8 cellular contexts compared by ENCODE assay signal in the genomic region with DNA sequence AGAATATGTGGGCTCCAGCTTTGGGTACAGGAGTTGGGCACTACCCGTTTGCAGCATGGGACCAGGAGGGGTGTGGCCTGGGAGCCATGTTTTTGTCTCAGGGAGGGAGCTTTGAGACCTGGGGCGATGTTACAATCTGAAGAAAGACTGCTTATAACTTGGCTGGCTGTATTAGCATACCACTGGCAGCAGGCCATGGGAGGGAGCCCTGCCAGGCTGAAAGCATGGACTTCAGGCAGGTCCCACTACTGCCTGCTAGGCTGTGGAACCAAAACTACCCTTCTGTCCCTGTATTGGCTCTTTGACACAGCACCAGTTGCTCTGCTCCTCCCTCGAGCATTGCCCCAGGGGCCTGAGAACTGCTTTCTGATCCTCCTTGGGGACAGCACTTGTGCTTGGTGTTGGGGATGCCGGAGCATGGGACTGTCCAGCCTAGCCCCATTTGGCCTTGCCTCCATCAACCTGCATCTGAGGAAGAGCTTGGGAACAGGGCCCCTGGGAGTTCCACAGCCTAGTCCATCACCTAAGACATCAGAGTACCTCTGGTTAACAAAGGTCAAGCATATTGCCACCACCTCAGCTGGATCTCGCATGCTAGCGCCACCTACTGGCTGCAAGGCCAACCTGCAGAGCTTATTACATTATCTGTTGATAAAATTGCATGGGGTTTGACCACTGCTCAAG.
DNase-seq lines count a peak whose midpoint lies in the region; ATAC-seq and TF ChIP-seq lines count a peak whose summit lies in the region.

No MANE protein-coding gene starts in this region.

- no peaks in the 10 kb centered on the region for H3K36me3 ChIP-seq in DND-41 (ENCODE audit: insufficient read depth, low read length)

- no peaks in the 10 kb centered on the region for H3K4me1 Mint-ChIP-seq in activated T-helper 2 cell treated with anti-CD3 and anti-CD28 coated beads, Interferon-gamma antibody, Interleukin-2, Interleukin-4, amounts not matched to agents 10 μg/mL and 5 μg/mL and 100 μg/mL, durations not matched to agents 14 hours and 24 hours and 36 hours (ENCODE audit: low read depth)

- H3K4me1 ChIP-seq in DND-41 (ENCODE audit: insufficient read depth, low read length), result no peaks in the 10 kb centered on the region

- peaks cover 2% of the 10 kb centered on the region for H3K27me3 Mint-ChIP-seq in activated T-helper 2 cell treated with anti-CD3 and anti-CD28 coated beads, Interferon-gamma antibody, Interleukin-2, Interleukin-4, amounts not matched to agents 10 μg/mL and 5 μg/mL and 100 μg/mL, durations not matched to agents 14 hours and 24 hours and 36 hours (ENCODE audit: low read depth)

- no peak overlapping the region for H3K4me2 ChIP-seq in DND-41 (ENCODE audit: insufficient read depth, low read length)

- no peak overlapping the region for H3K27ac ChIP-seq in DND-41 (ENCODE audit: low read length)

- TF ChIP-seq CTCF in DND-41 (IDR thresholded peaks at IDR 0.05; ENCODE audit: borderline replicate concordance, extremely low read depth, low read length, poor library complexity, severe bottlenecking) (peak; percentile 66), NB4 (IDR thresholded peaks at IDR 0.05; ENCODE audit: low read depth, low read length) (peak; percentile 83)

- TF ChIP-seq POLR2A in NB4 (IDR thresholded peaks at IDR 0.05; ENCODE audit: extremely low read depth, insufficient read length), result no peak

- peaks cover 23% of the 10 kb centered on the region for H3K9me3 Mint-ChIP-seq in activated T-helper 2 cell treated with anti-CD3 and anti-CD28 coated beads, Interferon-gamma antibody, Interleukin-2, Interleukin-4, amounts not matched to agents 10 μg/mL and 5 μg/mL and 100 μg/mL, durations not matched to agents 14 hours and 24 hours and 36 hours

- H3K27me3 ChIP-seq in DND-41 (ENCODE audit: insufficient read depth, low read length, poor library complexity), result no peaks in the 10 kb centered on the region

- H3K27ac Mint-ChIP-seq in activated T-helper 2 cell treated with anti-CD3 and anti-CD28 coated beads, Interferon-gamma antibody, Interleukin-2, Interleukin-4, amounts not matched to agents 10 μg/mL and 5 μg/mL and 100 μg/mL, durations not matched to agents 14 hours and 24 hours and 36 hours, result no peak overlapping the region

- peaks cover 17% of the 10 kb centered on the region for H3K9me3 ChIP-seq in DND-41 (ENCODE audit: insufficient read depth, low read length, severe bottlenecking)

- no peak overlapping the region for H3K9ac ChIP-seq in DND-41 (ENCODE audit: low read depth, low read length)

- no peaks in the 10 kb centered on the region for H3K79me2 ChIP-seq in DND-41 (ENCODE audit: insufficient read depth, low read length)

- intact Hi-C loops in activated T-helper 2 cell treated with anti-CD3 and anti-CD28 coated beads, Interferon-gamma antibody, Interleukin-2, Interleukin-4, amounts not matched to agents 10 μg/mL and 5 μg/mL and 100 μg/mL, durations not matched to agents 14 hours and 24 hours and 36 hours (cut with micrococcal nuclease), result loop anchor here (2.0 to 5.0 kb wide), 2 partner anchors 214 to 318 kb away; no protein-coding TSS in a partner anchor

- no peak overlapping the region for H3K4me3 Mint-ChIP-seq in activated T-helper 2 cell treated with anti-CD3 and anti-CD28 coated beads, Interferon-gamma antibody, Interleukin-2, Interleukin-4, amounts not matched to agents 10 μg/mL and 5 μg/mL and 100 μg/mL, durations not matched to agents 14 hours and 24 hours and 36 hours (ENCODE audit: low read depth)

- H3K36me3 Mint-ChIP-seq in activated T-helper 2 cell treated with anti-CD3 and anti-CD28 coated beads, Interferon-gamma antibody, Interleukin-2, Interleukin-4, amounts not matched to agents 10 μg/mL and 5 μg/mL and 100 μg/mL, durations not matched to agents 14 hours and 24 hours and 36 hours (ENCODE audit: low read depth), result no peaks in the 10 kb centered on the region

- ATAC-seq in DND-41 (ENCODE audit: insufficient read depth, low read depth) (no peak), GM21423 (IDR thresholded peaks at IDR 0.05; ENCODE audit: unreplicated experiment) (peak; percentile 65), GM18909 (IDR thresholded peaks at IDR 0.05; ENCODE audit: poor library complexity, unreplicated experiment) (no peak)
- no peak for ATAC-seq in stimulated activated naive CD8-positive, alpha-beta T cell treated with anti-CD3 and anti-CD28 coated beads, Interleukin-15, Interleukin-2, amounts not matched to agents 100 U/mL and 50 U/mL, for 24 hours

- H3K4me3 ChIP-seq in DND-41 (ENCODE audit: low read depth in 1 of 2, low read length in 2 of 2) (no peak overlapping the region), NB4 (ENCODE audit: low read depth, low read length) (no peak overlapping the region)

- H4K20me1 ChIP-seq in DND-41 (ENCODE audit: insufficient read depth, low read length), result no peaks in the 10 kb centered on the region

- no peak for DNase-seq in DND-41
- DNase-seq in NB4 (ENCODE audit: low read depth), result peak; percentile 63
- peak; percentile 12 for DNase-seq in activated T-helper 2 cell treated with anti-CD3 and anti-CD28 coated beads, Interferon-gamma antibody, Interleukin-2, Interleukin-4, amounts not matched to agents 10 μg/mL and 5 μg/mL and 100 μg/mL, durations not matched to agents 14 hours and 24 hours and 36 hours (ENCODE audit: low spot score)
- DNase-seq in iPS-NIHi11 (ENCODE audit: low spot score), result peak; percentile 78
- DNase-seq in stimulated activated naive CD8-positive, alpha-beta T cell treated with anti-CD3 and anti-CD28 coated beads, Interleukin-15, Interleukin-2, amounts not matched to agents 100 U/mL and 50 U/mL, for 24 hours, result peak; percentile 53
- DNase-seq in kidney glomerular epithelial cell (lab: John Stamatoyannopoulos, UW), result no peak

- H2AFZ ChIP-seq in DND-41 (ENCODE audit: low read depth, low read length), result no peak overlapping the region

Comparison
In these comparisons a context has a peak if more than half of its experiments do, and no peak if none do; other contexts are left out.
1. DNase-seq: peak in NB4 (single experiment), activated T-helper 2 cell treated with anti-CD3 and anti-CD28 coated beads, Interferon-gamma antibody, Interleukin-2, Interleukin-4, amounts not matched to agents 10 μg/mL and 5 μg/mL and 100 μg/mL, durations not matched to agents 14 hours and 24 hours and 36 hours (single experiment), iPS-NIHi11 (single experiment) and stimulated activated naive CD8-positive, alpha-beta T cell treated with anti-CD3 and anti-CD28 coated beads, Interleukin-15, Interleukin-2, amounts not matched to agents 100 U/mL and 50 U/mL, for 24 hours (single experiment); none in DND-41 (single experiment) and kidney glomerular epithelial cell (single experiment).